14 cellular contexts compared by ENCODE assay signal in genomic region chr12:68899251-68899771, GRCh38. TPM values are rescaled to one million over a fixed set of nuclear protein-coding genes. Genes with fewer than 3 reads are reported as not detected.
DNase-seq lines count a peak whose midpoint lies in the region; ATAC-seq and TF ChIP-seq lines count a peak whose summit lies in the region.
"Had no signal": no experiment of that assay in that cellular context is flagged by ENCODE, and none has a peak within 500 bp of the region (broad histone marks: within the 10 kb centered on the region; RNA-seq: fewer than 3 reads in every experiment).

No MANE protein-coding gene starts in this region.

- H3K4me2 ChIP-seq in mesenchymal stem cell (ENCODE audit: low read length, poor library complexity, severe bottlenecking) = no peak overlapping the region

- no peaks in the 10 kb centered on the region for H3K9me3 ChIP-seq in mesenchymal stem cell (ENCODE audit: control insufficient read depth, low read length)

- H3K9me3 Mint-ChIP-seq in chondrocyte (ENCODE audit: low read depth) (no peaks in the 10 kb centered on the region), T-cell (no peaks in the 10 kb centered on the region)
- H3K9me3 Mint-ChIP-seq: central memory CD8-positive, alpha-beta T cell; stimulated activated effector memory CD8-positive, alpha-beta T cell treated with anti-CD3 and anti-CD28 coated beads, Interleukin-12 subunit alpha, Interleukin-12 subunit beta, amount 100 ng/mL, for 72 hours had no signal

- H3K27ac ChIP-seq in mesenchymal stem cell (ENCODE audit: low read length, poor library complexity, severe bottlenecking) = no peak overlapping the region

- ATAC-seq in HG03521 (IDR thresholded peaks at IDR 0.05; ENCODE audit: unreplicated experiment) (no peak), T-cell (replicated peaks in 1 of 4) (no peak), GM18502 (IDR thresholded peaks at IDR 0.05; ENCODE audit: poor library complexity, unreplicated experiment) (no peak)
- ATAC-seq: stimulated activated effector memory CD8-positive, alpha-beta T cell treated with anti-CD3 and anti-CD28 coated beads, Interleukin-12 subunit alpha, Interleukin-12 subunit beta, amount 100 ng/mL, for 72 hours had no signal

- peaks cover 5% of the 10 kb centered on the region for H3K4me1 ChIP-seq in mesenchymal stem cell (ENCODE audit: control insufficient read depth, insufficient read depth, low read depth, low read length)

- peak overlapping the region; percentile 31 for H3K9ac ChIP-seq in mesenchymal stem cell (ENCODE audit: low read length)

- H4K8ac ChIP-seq in mesenchymal stem cell (ENCODE audit: low read length) = no peak overlapping the region

- no peak overlapping the region for H2BK120ac ChIP-seq in mesenchymal stem cell (ENCODE audit: low read depth, low read length)

- H2BK5ac ChIP-seq in mesenchymal stem cell (ENCODE audit: low read depth, low read length, poor library complexity, severe bottlenecking) = no peak overlapping the region

- no peaks in the 10 kb centered on the region for H3K79me1 ChIP-seq in mesenchymal stem cell (replicated peaks; ENCODE audit: low read length, poor library complexity, severe bottlenecking)

- H3K27me3 Mint-ChIP-seq in chondrocyte (ENCODE audit: low read depth) = peaks cover 12% of the 10 kb centered on the region
- peaks cover 0 to 9% of the 10 kb centered on the region in 2 donors for H3K27me3 Mint-ChIP-seq in T-cell

- DNase-seq in AG09319 (ENCODE audit: extremely low read depth, low read depth) (peak; percentile 73), chondrocyte (ENCODE audit: low spot score) (no peak), mesenchymal stem cell (peak; percentile 10), T-cell (no peak), DMS79 (lab: John Stamatoyannopoulos, UW) (no peak)
- DNase-seq: activated CD4-positive, CD25-positive, alpha-beta regulatory T cell treated with anti-CD3 and anti-CD28 coated beads, Interleukin-2, amount 50 U/mL, for 72 hours; GF-D8; NCI-H2029 treated with DMSO at 0.1 percent for 48 hours had no signal

- H3K27ac Mint-ChIP-seq in chondrocyte (ENCODE audit: unreplicated experiment) (no peak overlapping the region), T-cell (no peak overlapping the region)
- H3K27ac Mint-ChIP-seq: stimulated activated effector memory CD8-positive, alpha-beta T cell treated with anti-CD3 and anti-CD28 coated beads, Interleukin-12 subunit alpha, Interleukin-12 subunit beta, amount 100 ng/mL, for 72 hours had no signal

- H3K4me3 Mint-ChIP-seq in chondrocyte (ENCODE audit: unreplicated experiment) (no peak overlapping the region), T-cell (no peak overlapping the region)
- H3K4me3 Mint-ChIP-seq: central memory CD8-positive, alpha-beta T cell; stimulated activated effector memory CD8-positive, alpha-beta T cell treated with anti-CD3 and anti-CD28 coated beads, Interleukin-12 subunit alpha, Interleukin-12 subunit beta, amount 100 ng/mL, for 72 hours had no signal

- peaks cover 2% of the 10 kb centered on the region for H3K36me3 Mint-ChIP-seq in chondrocyte (ENCODE audit: low read depth)
- no peaks in the 10 kb centered on the region for H3K36me3 Mint-ChIP-seq in T-cell
- H3K36me3 Mint-ChIP-seq: stimulated activated effector memory CD8-positive, alpha-beta T cell treated with anti-CD3 and anti-CD28 coated beads, Interleukin-12 subunit alpha, Interleukin-12 subunit beta, amount 100 ng/mL, for 72 hours had no signal

- peak; percentile 85 for TF ChIP-seq CTCF in AG09319 (IDR thresholded peaks at IDR 0.05; ENCODE audit: low read depth, low read length)
- peak; percentile 73 for TF ChIP-seq CTCF in chondrocyte (IDR thresholded peaks at IDR 0.05)

- CTCF ChIA-PET in T-cell (lab: Charles Lee) = no interaction called here

- no peak overlapping the region for H2AFZ ChIP-seq in mesenchymal stem cell (ENCODE audit: low read depth, low read length)

- no peak overlapping the region for H4K91ac ChIP-seq in mesenchymal stem cell (ENCODE audit: low read length)

- H2AK5ac ChIP-seq in mesenchymal stem cell (ENCODE audit: low read length, severe bottlenecking) = no peak overlapping the region

- no peak overlapping the region for H3K18ac ChIP-seq in mesenchymal stem cell (ENCODE audit: low read depth in 1 of 2, low read length in 2 of 2)

- H2BK15ac ChIP-seq in mesenchymal stem cell (ENCODE audit: low read depth, poor library complexity, severe bottlenecking) = no peak overlapping the region

- H3K14ac ChIP-seq in mesenchymal stem cell (ENCODE audit: low read length in 2 of 2) = no peak overlapping the region

- POLR2A ChIA-PET in T-cell (lab: Charles Lee) = no interaction called here

- H3K23ac ChIP-seq in mesenchymal stem cell (ENCODE audit: low read length in 2 of 2) = no peak overlapping the region

- TF ChIP-seq EP300 in Ishikawa (IDR thresholded peaks at IDR 0.05; ENCODE audit: borderline replicate concordance) = no peak

- no peaks in the 10 kb centered on the region for H3K36me3 ChIP-seq in mesenchymal stem cell (ENCODE audit: control insufficient read depth in 1 of 2, insufficient read depth in 2 of 2, low read depth in 1 of 2, low read length in 2 of 2)

- no peak overlapping the region for H2BK12ac ChIP-seq in mesenchymal stem cell (ENCODE audit: low read length in 2 of 2)

- H3K4me1 Mint-ChIP-seq in chondrocyte (ENCODE audit: low read depth) (peaks cover 13% of the 10 kb centered on the region), T-cell (no peaks in the 10 kb centered on the region)
- H3K4me1 Mint-ChIP-seq: central memory CD8-positive, alpha-beta T cell; stimulated activated effector memory CD8-positive, alpha-beta T cell treated with anti-CD3 and anti-CD28 coated beads, Interleukin-12 subunit alpha, Interleukin-12 subunit beta, amount 100 ng/mL, for 72 hours had no signal

- H3K27me3 ChIP-seq in mesenchymal stem cell (ENCODE audit: control insufficient read depth in 1 of 2, insufficient read depth in 1 of 2, low read length in 2 of 2) = no peaks in the 10 kb centered on the region

- 82% methylated on average over 4 of the region's 4 CpGs for WGBS in mesenchymal stem cell

- no peak overlapping the region for H3K4ac ChIP-seq in mesenchymal stem cell (ENCODE audit: low read depth in 1 of 2, low read length in 2 of 2)

- TF ChIP-seq RAD21 in Ishikawa (IDR thresholded peaks at IDR 0.05; ENCODE audit: low read depth) = peak; percentile 74

- no peak overlapping the region for H3K4me3 ChIP-seq in mesenchymal stem cell (ENCODE audit: insufficient read depth in 1 of 2, low read depth in 1 of 2, low read length in 2 of 2)

TF ChIP-seq in Ishikawa, 13 proteins besides CTCF, POLR2A, EP300 and RAD21:
- TF ChIP-seq NFIC (IDR thresholded peaks at IDR 0.05) (peak; percentile 40), TAF1 (IDR thresholded peaks at IDR 0.05; ENCODE audit: low read depth) (no peak)

RNA-seq across cellular contexts. Expression of gene CPM, which starts 33.7 kb away (rescaled TPM):
- total RNA-seq in chondrocyte = 0.29 to 1.3 TPM (median 0.67 TPM) in 3 replicates
- polyA plus RNA-seq in mesenchymal stem cell (2013, experiment 1 of 2) = 0.22 TPM
- 0.26 TPM for polyA plus RNA-seq in mesenchymal stem cell (2013, experiment 2 of 2)
- 1 to 10 TPM; 1.6 to 2.7 (median 2.1) TPM for total RNA-seq in T-cell
- polyA plus RNA-seq: neural cell had no signal

Comparison
In these comparisons a context has a peak if more than half of its experiments do, and no peak if none do; other contexts are left out.
1. DNase-seq: peak in AG09319 (single experiment) and mesenchymal stem cell (single experiment); none in chondrocyte (single experiment), T-cell (0 of 34) and DMS79 (single experiment).